ENCODE assay signal across 22 cellular contexts in the genomic region with DNA sequence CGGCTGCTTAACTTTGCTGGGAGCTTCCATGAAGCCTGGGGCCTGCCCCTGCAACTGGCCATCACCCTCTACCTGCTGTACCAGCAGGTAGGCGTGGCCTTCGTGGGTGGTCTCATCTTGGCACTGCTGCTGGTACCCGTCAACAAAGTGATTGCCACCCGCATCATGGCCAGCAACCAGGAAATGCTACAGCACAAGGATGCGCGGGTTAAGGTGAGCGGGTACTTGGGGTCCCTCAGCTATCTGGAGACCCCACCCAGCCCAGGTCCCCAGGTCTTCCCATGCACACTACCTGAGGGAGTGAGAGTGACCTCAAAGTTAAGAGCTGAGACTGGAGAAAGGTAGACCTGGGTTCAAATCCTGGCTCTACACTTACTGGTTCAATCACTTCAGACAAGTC. TPM values are rescaled to one million over a fixed set of nuclear protein-coding genes. Genes with fewer than 3 reads are reported as not detected.
A peak's percentile ranks its signal among the peaks of the same experiment; 100 is the strongest.
DNase-seq lines count a peak whose midpoint lies in the region; ATAC-seq lines count a peak whose summit lies in the region.
"Had no signal": no experiment of that assay in that cellular context is flagged by ENCODE, and none has a peak within 500 bp of the region (broad histone marks: within the 10 kb centered on the region; RNA-seq: fewer than 3 reads in every experiment).

No MANE protein-coding gene starts in this region.

- H3K27ac ChIP-seq in neuronal stem cell (replicated peaks; ENCODE audit: low read length) = no peak overlapping the region
- H3K27ac ChIP-seq: 22Rv1; A549; BLaER1 treated with 17β-estradiol and CSF1 and Interleukin-3, amounts not matched to agents 10 nM and 100 nM; C4-2B had no signal

- H2BK15ac ChIP-seq in neuronal stem cell (ENCODE audit: low read length) = no peak overlapping the region

- DNase-seq in cardiac septum (ENCODE audit: low spot score) (peak; percentile 70), Right ventricle myocardium inferior (ENCODE audit: missing footprints) (no peak), neuronal stem cell (ENCODE audit: low spot score) (no peak)
- DNase-seq: AML-193; CD4-positive, alpha-beta T cell; CD8-positive, alpha-beta T cell; COR-L47; DMS 273 treated with DMSO at 0.1 percent for 48 hours; DMS153; DMS53; DMS79; DND-41; EL; GDM1 had no signal

- H3K9me3 ChIP-seq in neuronal stem cell (replicated peaks in 1 of 2; ENCODE audit: control insufficient read depth in 2 of 2, insufficient read depth in 1 of 2, low read depth in 1 of 2, low read length in 2 of 2) = no peaks in the 10 kb centered on the region
- H3K9me3 ChIP-seq: A549; BLaER1 treated with 17β-estradiol and CSF1 and Interleukin-3, amounts not matched to agents 10 nM and 100 nM had no signal

- H3K14ac ChIP-seq in neuronal stem cell (ENCODE audit: low read length) = no peak overlapping the region

- peak overlapping the region; percentile 58 for H2BK5ac ChIP-seq in neuronal stem cell (ENCODE audit: low read length)

- no peak overlapping the region for H2AK5ac ChIP-seq in neuronal stem cell (ENCODE audit: low read depth, low read length)

- H4K8ac ChIP-seq in neuronal stem cell (ENCODE audit: low read depth, low read length) = no peak overlapping the region

- no peak overlapping the region for H2BK120ac ChIP-seq in neuronal stem cell (ENCODE audit: low read depth, low read length)

- peak overlapping the region; percentile 38 for H3K23ac ChIP-seq in neuronal stem cell (ENCODE audit: low read depth, low read length, poor library complexity)

- WGBS in neuronal stem cell (ENCODE audit: extremely low coverage in 2 of 2, insufficient read length in 2 of 2, insufficient replicate concordance in 1 of 2), 2 donors = no CpG with 5 or more reads among the region's 8 CpGs

- no peak overlapping the region for H2AFZ ChIP-seq in neuronal stem cell (ENCODE audit: low read length)

- ATAC-seq in Right ventricle myocardium inferior (no peak), GM18502 (IDR thresholded peaks at IDR 0.05; ENCODE audit: poor library complexity, unreplicated experiment) (no peak), HG02798 (IDR thresholded peaks at IDR 0.05; ENCODE audit: poor library complexity, unreplicated experiment) (no peak)
- ATAC-seq: A549; CD8-positive, alpha-beta T cell; GM12878 had no signal

- no peak overlapping the region for H3K4ac ChIP-seq in neuronal stem cell (ENCODE audit: low read length)

- H3K79me1 ChIP-seq in neuronal stem cell (ENCODE audit: low read depth, low read length) = peaks cover 2% of the 10 kb centered on the region

- H3K18ac ChIP-seq in neuronal stem cell (ENCODE audit: low read length) = no peak overlapping the region

- intact Hi-C loops in cardiac septum (cut with DNase I) (no loop called here), Right ventricle myocardium inferior (cut with DNase I) (no loop called here)

- no peak overlapping the region for H3K4me3 ChIP-seq in neuronal stem cell (ENCODE audit: low read length in 2 of 2)
- H3K4me3 ChIP-seq: A549; BLaER1 treated with 17β-estradiol and CSF1 and Interleukin-3, amounts not matched to agents 10 nM and 100 nM; GM12878 had no signal

- H3K36me3 ChIP-seq in neuronal stem cell (replicated peaks in 1 of 2; ENCODE audit: control insufficient read depth in 2 of 2, insufficient read depth in 2 of 2, low read length in 2 of 2) = peaks cover 8 to 25% of the 10 kb centered on the region in 2 donors

- no peaks in the 10 kb centered on the region for H3K27me3 ChIP-seq in neuronal stem cell (ENCODE audit: control insufficient read depth in 3 of 3, insufficient read depth in 3 of 3, low read depth in 1 of 3, low read length in 3 of 3)
- H3K27me3 ChIP-seq: BLaER1 treated with 17β-estradiol and CSF1 and Interleukin-3, amounts not matched to agents 10 nM and 100 nM had no signal

- no peak overlapping the region for H4K91ac ChIP-seq in neuronal stem cell (ENCODE audit: low read depth, low read length, poor library complexity)

- H3K4me2 ChIP-seq in neuronal stem cell (ENCODE audit: insufficient read depth, low read length, poor library complexity, severe bottlenecking) = no peak overlapping the region
- H3K4me2 ChIP-seq: A549 had no signal

- no peak overlapping the region for H3K9ac ChIP-seq in neuronal stem cell (ENCODE audit: low read depth, low read length, poor library complexity)
- H3K9ac ChIP-seq: BLaER1 treated with 17β-estradiol and CSF1 and Interleukin-3, amounts not matched to agents 10 nM and 100 nM had no signal

- peaks cover 0 to 15% of the 10 kb centered on the region in 2 donors for H3K4me1 ChIP-seq in neuronal stem cell (ENCODE audit: control insufficient read depth in 2 of 2, insufficient read depth in 1 of 2, low read depth in 1 of 2, low read length in 2 of 2)

- H2BK12ac ChIP-seq in neuronal stem cell (ENCODE audit: low read length) = no peak overlapping the region

RNA-seq across cellular contexts. Expression of a gene that starts 5.8 kb away (rescaled TPM):
- total RNA-seq in cardiac septum = 9.3 TPM
- total RNA-seq in Right ventricle myocardium inferior = 14.8 TPM
- polyA plus RNA-seq in neuronal stem cell (2013, experiment 1 of 2) = 10.1 TPM
- 10.6 TPM for polyA plus RNA-seq in neuronal stem cell (2013, experiment 2 of 2)

RNA-seq across cellular contexts. Expression of a gene that starts 22.2 kb away (rescaled TPM):
- total RNA-seq in cardiac septum (2.9 TPM), Right ventricle myocardium inferior (1.9 TPM)
- polyA plus RNA-seq in neuronal stem cell (2013, experiment 1 of 2) = 1.5 TPM
- polyA plus RNA-seq in neuronal stem cell (2013, experiment 2 of 2) = 1.8 TPM
- total RNA-seq: B cell had no signal

RNA-seq across cellular contexts. Expression of a gene that starts 44.2 kb away (rescaled TPM):
- total RNA-seq in cardiac septum (25.1 TPM), Right ventricle myocardium inferior (17.4 TPM)
- 30.3 TPM for polyA plus RNA-seq in neuronal stem cell (2013, experiment 1 of 2)
- polyA plus RNA-seq in neuronal stem cell (2013, experiment 2 of 2) = 28.9 TPM
